Comparison of ENCODE assay signal across 15 cellular contexts in genomic region chr4:139889194-139889762, GRCh38.
DNase-seq lines count a peak whose midpoint lies in the region; ATAC-seq and TF ChIP-seq lines count a peak whose summit lies in the region.
"Had no signal": no experiment of that assay in that cellular context is flagged by ENCODE, and none has a peak within 500 bp of the region (broad histone marks: within the 10 kb centered on the region; RNA-seq: fewer than 3 reads in every experiment).

No MANE protein-coding gene starts in this region.

- TF ChIP-seq CTCF in BE2C (IDR thresholded peaks at IDR 0.05; ENCODE audit: low read depth, low read length) (no peak), epithelial cell of esophagus (IDR thresholded peaks at IDR 0.05; ENCODE audit: insufficient read depth, low read depth, low read length, missing control alignments) (no peak), nephron progenitor cell (IDR thresholded peaks at IDR 0.05) (no peak), A673 (conservative IDR thresholded peaks at IDR 0.05; ENCODE audit: low read depth, low read length) (no peak)

- H3K4me3 ChIP-seq in BE2C (ENCODE audit: low read depth, low read length) = no peak overlapping the region
- H3K4me3 ChIP-seq in epithelial cell of esophagus (ENCODE audit: low read length) = no peak overlapping the region
- no peak overlapping the region for H3K4me3 ChIP-seq in A673 (ENCODE audit: low read depth, low read length, poor library complexity, severe bottlenecking)
- H3K4me3 ChIP-seq: right atrium auricular region had no signal

- peaks cover 33% of the 10 kb centered on the region for H3K36me3 Mint-ChIP-seq in nephron progenitor cell (ENCODE audit: low read depth)

- DNase-seq in BE2C (peak; percentile 44), epithelial cell of esophagus (ENCODE audit: low read depth) (peak; percentile 97), nephron progenitor cell (no peak), A673 (ENCODE audit: low spot score) (no peak)
- DNase-seq: activated CD4-positive, alpha-beta T cell treated with anti-CD3 and anti-CD28 coated beads, Interleukin-2, amount 50 U/mL, for 1 hour; amniotic stem cell; mesenchymal stem cell; NCI-H146; T1000 had no signal

- intact Hi-C loops in A673 (cut with micrococcal nuclease; ENCODE audit: unreplicated experiment) = no loop called here

- no peak overlapping the region for H3K27ac ChIP-seq in A673 (ENCODE audit: low read depth, low read length, poor library complexity, severe bottlenecking)
- H3K27ac ChIP-seq: right atrium auricular region had no signal

- no peak overlapping the region for H3K4me3 Mint-ChIP-seq in nephron progenitor cell
- H3K4me3 Mint-ChIP-seq: activated T-helper 1 cell treated with anti-CD3 and anti-CD28 coated beads, Interleukin-12 subunit alpha, Interleukin-12 subunit beta, Interleukin-2, Interleukin-4 antibody, amounts not matched to agents 30 ng/mL and 10 ng/mL and 1 ng/mL, durations not matched to agents 14 hours and 24 hours and 36 hours; B cell had no signal

- CTCF ChIA-PET in A673 (lab: Charles Lee) = no interaction called here

- H3K27me3 ChIP-seq in BE2C (no peaks in the 10 kb centered on the region), A673 (replicated peaks; ENCODE audit: insufficient read depth, low read depth, low read length, poor library complexity) (no peaks in the 10 kb centered on the region)
- H3K27me3 ChIP-seq: right atrium auricular region had no signal

- H3K9me3 Mint-ChIP-seq in nephron progenitor cell = peaks cover 5% of the 10 kb centered on the region
- H3K9me3 Mint-ChIP-seq: activated T-helper 1 cell treated with anti-CD3 and anti-CD28 coated beads, Interleukin-12 subunit alpha, Interleukin-12 subunit beta, Interleukin-2, Interleukin-4 antibody, amounts not matched to agents 30 ng/mL and 10 ng/mL and 1 ng/mL, durations not matched to agents 14 hours and 24 hours and 36 hours had no signal

- ATAC-seq in GM18868 (IDR thresholded peaks at IDR 0.05; ENCODE audit: unreplicated experiment) = peak; percentile 43
- no peak for ATAC-seq in GM19455 (IDR thresholded peaks at IDR 0.05; ENCODE audit: unreplicated experiment)
- ATAC-seq in GM19023 (IDR thresholded peaks at IDR 0.05; ENCODE audit: unreplicated experiment) = no peak

- H3K27me3 Mint-ChIP-seq in nephron progenitor cell (ENCODE audit: low read depth, poor library complexity) = no peaks in the 10 kb centered on the region
- H3K27me3 Mint-ChIP-seq: B cell had no signal

- BruUV-seq in A673 (replicated peaks; lab: Mats Ljungman, UMichigan) = no TSS peak

- H3K36me3 ChIP-seq in BE2C (peaks cover 12% of the 10 kb centered on the region), A673 (ENCODE audit: insufficient read depth, low read length, poor library complexity, severe bottlenecking) (no peaks in the 10 kb centered on the region)
- H3K36me3 ChIP-seq: right atrium auricular region had no signal

- peaks cover 33% of the 10 kb centered on the region for H3K4me1 ChIP-seq in BE2C
- H3K4me1 ChIP-seq in A673 (ENCODE audit: insufficient read depth, low read length, poor library complexity, severe bottlenecking) = no peaks in the 10 kb centered on the region
- H3K4me1 ChIP-seq: right atrium auricular region had no signal

- POLR2A ChIA-PET in A673 (lab: Charles Lee; ENCODE audit: low non-redundant PET) = no interaction called here

- peak overlapping the region; percentile 66 for H3K27ac Mint-ChIP-seq in nephron progenitor cell
- H3K27ac Mint-ChIP-seq: activated T-helper 1 cell treated with anti-CD3 and anti-CD28 coated beads, Interleukin-12 subunit alpha, Interleukin-12 subunit beta, Interleukin-2, Interleukin-4 antibody, amounts not matched to agents 30 ng/mL and 10 ng/mL and 1 ng/mL, durations not matched to agents 14 hours and 24 hours and 36 hours; B cell had no signal

- no peaks in the 10 kb centered on the region for H3K9me3 ChIP-seq in BE2C
- H3K9me3 ChIP-seq in A673 (ENCODE audit: low read depth, low read length, poor library complexity, severe bottlenecking) = no peaks in the 10 kb centered on the region
- H3K9me3 ChIP-seq: right atrium auricular region had no signal

- peaks cover 39% of the 10 kb centered on the region for H3K4me1 Mint-ChIP-seq in nephron progenitor cell

Comparison
In these comparisons a context has a peak if more than half of its experiments do, and no peak if none do; other contexts are left out.
1. DNase-seq: peak in BE2C (single experiment) and epithelial cell of esophagus (single experiment); none in nephron progenitor cell (single experiment) and A673 (single experiment).